ENCODE assay signal across 8 cellular contexts in genomic region chr4:46931981-46932380, GRCh38. TPM values are rescaled to one million over a fixed set of nuclear protein-coding genes. Genes with fewer than 3 reads are reported as not detected.
DNase-seq lines count a peak whose midpoint lies in the region; ATAC-seq and TF ChIP-seq lines count a peak whose summit lies in the region.

No MANE protein-coding gene starts in this region.

- H3K4me1 ChIP-seq in HEK293 (ENCODE audit: control insufficient read depth, insufficient read depth, low read length) (no peaks in the 10 kb centered on the region), lower lobe of right lung (no peaks in the 10 kb centered on the region)

- peak; percentile 54 to 60 for ATAC-seq in lower lobe of right lung

- no peaks in the 10 kb centered on the region for H3K9me3 Mint-ChIP-seq in chondrocyte (ENCODE audit: low read depth)
- H3K9me3 Mint-ChIP-seq in activated T-helper 2 cell treated with anti-CD3 and anti-CD28 coated beads, Interferon-gamma antibody, Interleukin-2, Interleukin-4, amounts not matched to agents 10 μg/mL and 5 μg/mL and 100 μg/mL, durations not matched to agents 14 hours and 24 hours and 36 hours: no peaks in the 10 kb centered on the region

- CTCF ChIA-PET in HEK293 (lab: Yijun Ruan, JAX): interaction anchor here (0.6 to 0.9 kb wide), 3 partner anchors 13 to 101 kb away, joined by 3 read pairs; no protein-coding TSS in a partner anchor

- intact Hi-C loops in lower lobe of right lung (cut with DNase I): no loop called here
- intact Hi-C loops in activated T-helper 2 cell treated with anti-CD3 and anti-CD28 coated beads, Interferon-gamma antibody, Interleukin-2, Interleukin-4, amounts not matched to agents 10 μg/mL and 5 μg/mL and 100 μg/mL, durations not matched to agents 14 hours and 24 hours and 36 hours (cut with micrococcal nuclease): loop anchor here (2.0 to 10.0 kb wide), 2 partner anchors 101 to 453 kb away; no protein-coding TSS in a partner anchor

- H3K27me3 Mint-ChIP-seq in chondrocyte (ENCODE audit: low read depth): peaks cover 32% of the 10 kb centered on the region
- no peaks in the 10 kb centered on the region for H3K27me3 Mint-ChIP-seq in activated T-helper 2 cell treated with anti-CD3 and anti-CD28 coated beads, Interferon-gamma antibody, Interleukin-2, Interleukin-4, amounts not matched to agents 10 μg/mL and 5 μg/mL and 100 μg/mL, durations not matched to agents 14 hours and 24 hours and 36 hours (ENCODE audit: low read depth)

- no peak for TF ChIP-seq CTCF in HEK293 (tag by site-specific recombination; IDR thresholded peaks at IDR 0.05)
- TF ChIP-seq CTCF in NB4 (IDR thresholded peaks at IDR 0.05; ENCODE audit: low read depth, low read length): peak; percentile 66
- TF ChIP-seq CTCF in chondrocyte (IDR thresholded peaks at IDR 0.05): peak; percentile 81
- TF ChIP-seq CTCF in lower lobe of right lung (IDR thresholded peaks at IDR 0.05): peak; percentile 52

- H3K4me1 Mint-ChIP-seq in chondrocyte (ENCODE audit: low read depth): no peaks in the 10 kb centered on the region
- no peaks in the 10 kb centered on the region for H3K4me1 Mint-ChIP-seq in activated T-helper 2 cell treated with anti-CD3 and anti-CD28 coated beads, Interferon-gamma antibody, Interleukin-2, Interleukin-4, amounts not matched to agents 10 μg/mL and 5 μg/mL and 100 μg/mL, durations not matched to agents 14 hours and 24 hours and 36 hours (ENCODE audit: low read depth)

- TF ChIP-seq POLR2A in NB4 (IDR thresholded peaks at IDR 0.05; ENCODE audit: extremely low read depth, insufficient read length): no peak

- H3K4me3 Mint-ChIP-seq in chondrocyte (ENCODE audit: unreplicated experiment): no peak overlapping the region
- H3K4me3 Mint-ChIP-seq in activated T-helper 2 cell treated with anti-CD3 and anti-CD28 coated beads, Interferon-gamma antibody, Interleukin-2, Interleukin-4, amounts not matched to agents 10 μg/mL and 5 μg/mL and 100 μg/mL, durations not matched to agents 14 hours and 24 hours and 36 hours (ENCODE audit: low read depth): no peak overlapping the region

- H3K4me3 ChIP-seq in HEK293 (ENCODE audit: low read depth, low read length) (no peak overlapping the region), NB4 (ENCODE audit: low read depth, low read length) (no peak overlapping the region), lower lobe of right lung (no peak overlapping the region)

- H3K36me3 ChIP-seq in HEK293 (ENCODE audit: control insufficient read depth in 2 of 2, insufficient read depth in 1 of 2, low read length in 2 of 2) (no peaks in the 10 kb centered on the region), lower lobe of right lung (no peaks in the 10 kb centered on the region)

- no peaks in the 10 kb centered on the region for H3K36me3 Mint-ChIP-seq in chondrocyte (ENCODE audit: low read depth)
- no peaks in the 10 kb centered on the region for H3K36me3 Mint-ChIP-seq in activated T-helper 2 cell treated with anti-CD3 and anti-CD28 coated beads, Interferon-gamma antibody, Interleukin-2, Interleukin-4, amounts not matched to agents 10 μg/mL and 5 μg/mL and 100 μg/mL, durations not matched to agents 14 hours and 24 hours and 36 hours (ENCODE audit: low read depth)

- no peak overlapping the region for H3K27ac ChIP-seq in HEK293 (ENCODE audit: extremely low read depth, low read depth, low read length)
- no peak overlapping the region for H3K27ac ChIP-seq in lower lobe of right lung

- H3K9me3 ChIP-seq in HEK293 (ENCODE audit: control insufficient read depth, insufficient read depth, low read depth, low read length) (no peaks in the 10 kb centered on the region), lower lobe of right lung (no peaks in the 10 kb centered on the region)

- H3K27ac Mint-ChIP-seq in chondrocyte (ENCODE audit: unreplicated experiment): no peak overlapping the region
- H3K27ac Mint-ChIP-seq in activated T-helper 2 cell treated with anti-CD3 and anti-CD28 coated beads, Interferon-gamma antibody, Interleukin-2, Interleukin-4, amounts not matched to agents 10 μg/mL and 5 μg/mL and 100 μg/mL, durations not matched to agents 14 hours and 24 hours and 36 hours: no peak overlapping the region

- no peaks in the 10 kb centered on the region for H3K27me3 ChIP-seq in lower lobe of right lung (ENCODE audit: low read depth)

- DNase-seq in stimulated activated CD4-positive, alpha-beta T cell treated with anti-CD3 and anti-CD28 coated beads, Interleukin-4, amount 100 ng/mL, for 24 hours: peak; percentile 3
- DNase-seq in stimulated activated CD4-positive, alpha-beta T cell treated with anti-CD3 and anti-CD28 coated beads, Interleukin-12 subunit alpha, Interleukin-12 subunit beta, amount 100 ng/mL, for 4 hours: no peak
- DNase-seq in NB4 (ENCODE audit: low read depth) (peak; percentile 61), chondrocyte (ENCODE audit: low spot score) (no peak), lower lobe of right lung (no peak), GM19238 (ENCODE audit: insufficient read length, low spot score) (no peak)
- DNase-seq in activated T-helper 2 cell treated with anti-CD3 and anti-CD28 coated beads, Interferon-gamma antibody, Interleukin-2, Interleukin-4, amounts not matched to agents 10 μg/mL and 5 μg/mL and 100 μg/mL, durations not matched to agents 14 hours and 24 hours and 36 hours (ENCODE audit: low spot score): no peak

- POLR2A ChIA-PET in HEK293 (lab: Yijun Ruan, JAX): no interaction called here

TF ChIP-seq in HEK293, 187 proteins besides CTCF, POLR2A, EP300 and RAD21:
- TF ChIP-seq ZNF660 (tag by site-specific recombination; IDR thresholded peaks at IDR 0.05) (no peak), OVOL3 (tag by site-specific recombination; IDR thresholded peaks at IDR 0.05) (no peak), ZNF645 (tag by site-specific recombination; IDR thresholded peaks at IDR 0.05) (no peak), ZNF174 (tag by site-specific recombination; IDR thresholded peaks at IDR 0.05) (no peak), PRDM10 (tag by site-specific recombination; IDR thresholded peaks at IDR 0.05) (no peak), ZNF654 (tag by site-specific recombination; IDR thresholded peaks at IDR 0.05; ENCODE audit: low read depth) (peak; percentile 35), KLF1 (tag by site-specific recombination; IDR thresholded peaks at IDR 0.05) (no peak), TRIM28 (IDR thresholded peaks at IDR 0.05; ENCODE audit: borderline replicate concordance, low read length) (no peak)

RNA-seq across cellular contexts. Expression of gene COX7B2, which starts 22.9 kb away (rescaled TPM):
- not detected in 3 replicates for total RNA-seq in chondrocyte
- total RNA-seq in lower lobe of right lung: not detected
- total RNA-seq in activated T-helper 2 cell treated with anti-CD3 and anti-CD28 coated beads, Interferon-gamma antibody, Interleukin-2, Interleukin-4, amounts not matched to agents 10 μg/mL and 5 μg/mL and 100 μg/mL, durations not matched to agents 14 hours and 24 hours and 36 hours: not detected in 2 replicates

Comparison
In these comparisons a context has a peak if more than half of its experiments do, and no peak if none do; other contexts are left out.
1. DNase-seq: peak in stimulated activated CD4-positive, alpha-beta T cell treated with anti-CD3 and anti-CD28 coated beads, Interleukin-4, amount 100 ng/mL, for 24 hours (single experiment) and NB4 (single experiment); none in stimulated activated CD4-positive, alpha-beta T cell treated with anti-CD3 and anti-CD28 coated beads, Interleukin-12 subunit alpha, Interleukin-12 subunit beta, amount 100 ng/mL, for 4 hours (single experiment), chondrocyte (single experiment), lower lobe of right lung (single experiment), activated T-helper 2 cell treated with anti-CD3 and anti-CD28 coated beads, Interferon-gamma antibody, Interleukin-2, Interleukin-4, amounts not matched to agents 10 μg/mL and 5 μg/mL and 100 μg/mL, durations not matched to agents 14 hours and 24 hours and 36 hours (single experiment) and GM19238 (single experiment).